In the genomic region with DNA sequence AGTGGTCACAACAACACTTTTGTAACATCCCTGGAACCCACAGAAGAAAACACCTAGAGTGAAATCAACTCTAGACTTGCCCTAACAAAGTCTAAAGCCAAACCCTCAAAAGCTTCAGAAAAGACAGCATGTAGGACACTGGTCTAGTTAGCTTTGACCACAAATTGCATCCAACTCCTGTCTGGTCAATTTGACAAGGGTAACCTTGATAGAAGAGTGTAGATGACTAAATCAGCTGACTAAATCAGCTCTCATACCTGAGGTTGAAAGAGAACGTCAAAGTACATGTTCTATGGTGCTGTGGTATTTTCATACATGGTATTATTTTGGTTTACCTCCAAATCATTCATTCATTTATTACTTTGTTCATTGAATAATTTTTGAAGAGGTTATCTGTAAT, we compare ENCODE assay signal across 34 cellular contexts.
"Had no signal": no experiment of that assay in that cellular context is flagged by ENCODE, and none has a peak within 500 bp of the region (broad histone marks: within the 10 kb centered on the region; RNA-seq: fewer than 3 reads in every experiment).

No MANE protein-coding gene starts in this region.

- H3K27me3 Mint-ChIP-seq: activated CD4-positive, alpha-beta T cell treated with anti-CD3 and anti-CD28 coated beads, Interleukin-2, amount 10 ng/mL, durations not matched to agents 24 days and 14 days; activated naive CD4-positive, alpha-beta T cell treated with anti-CD3 and anti-CD28 coated beads, Interleukin-2, amount 10 ng/mL, durations not matched to agents 7 days and 5 days; activated naive CD8-positive, alpha-beta T cell treated with anti-CD3 and anti-CD28 coated beads, Interleukin-2, amount 10 ng/mL, durations not matched to agents 7 days and 5 days; brain; T-helper 17 cell had no signal

- H3K9me3 ChIP-seq: ascending aorta, esophagus muscularis mucosa, gastroesophageal sphincter had no signal

- H3K36me3 ChIP-seq: ascending aorta, esophagus muscularis mucosa, gastroesophageal sphincter had no signal

- DNase-seq: activated CD4-positive, alpha-beta memory T cell treated with anti-CD3 and anti-CD28 coated beads for 36 hours; activated CD4-positive, alpha-beta T cell treated with anti-CD3 and anti-CD28 coated beads for 36 hours; activated CD4-positive, alpha-beta T cell treated with anti-CD3 and anti-CD28 coated beads, Interleukin-2, amount 10 ng/mL, durations not matched to agents 24 days and 14 days; activated CD4-positive, CD25-positive, alpha-beta regulatory T cell; activated CD4-positive, CD25-positive, alpha-beta regulatory T cell treated with anti-CD3 and anti-CD28 coated beads, Interleukin-2, amount 50 U/mL, for 72 hours; activated CD8-positive, alpha-beta memory T cell treated with anti-CD3 and anti-CD28 coated beads, Interleukin-2, amount 10 ng/mL, durations not matched to agents 7 days and 5 days; activated CD8-positive, alpha-beta memory T cell treated with anti-CD3 and anti-CD28 coated beads, Interleukin-2, amount 50 U/mL, for 4 hours; activated CD8-positive, alpha-beta T cell treated with anti-CD3 and anti-CD28 coated beads, Interleukin-2, amount 10 ng/mL, durations not matched to agents 7 days and 5 days; activated gamma-delta T cell; activated naive CD4-positive, alpha-beta T cell; activated naive CD4-positive, alpha-beta T cell treated with anti-CD3 and anti-CD28 coated beads, Interleukin-2, amount 10 ng/mL, durations not matched to agents 7 days and 5 days; activated naive CD8-positive, alpha-beta T cell treated with anti-CD3 and anti-CD28 coated beads, Interleukin-2, amount 10 ng/mL, durations not matched to agents 7 days and 5 days; activated T-cell treated with anti-CD3 and anti-CD28 coated beads, Interleukin-2, amount 50 U/mL, for 1 hour; activated T-cell treated with anti-CD3 and anti-CD28 coated beads, Interleukin-2, amount 50 U/mL, for 48 hours; caudate nucleus; cortex of kidney; dermis blood vessel endothelial cell; effector CD4-positive, alpha-beta T cell; erythroblast; foreskin melanocyte; head of caudate nucleus; T-helper 1 cell; T-helper 17 cell; T1000 had no signal

- H3K27me3 ChIP-seq: ascending aorta, esophagus muscularis mucosa, gastroesophageal sphincter had no signal

- ATAC-seq: activated CD4-positive, alpha-beta T cell treated with anti-CD3 and anti-CD28 coated beads for 36 hours; activated CD8-positive, alpha-beta memory T cell treated with anti-CD3 and anti-CD28 coated beads, Interleukin-2, amount 10 ng/mL, durations not matched to agents 7 days and 5 days; activated CD8-positive, alpha-beta T cell treated with anti-CD3 and anti-CD28 coated beads, Interleukin-2, amount 10 ng/mL, durations not matched to agents 7 days and 5 days; activated naive CD4-positive, alpha-beta T cell treated with anti-CD3 and anti-CD28 coated beads, Interleukin-2, amount 50 U/mL, for 72 hours; gastroesophageal sphincter; T-helper 17 cell had no signal

- H3K4me1 ChIP-seq: ascending aorta, esophagus muscularis mucosa, gastroesophageal sphincter had no signal

- H3K36me3 Mint-ChIP-seq: activated CD4-positive, alpha-beta memory T cell treated with anti-CD3 and anti-CD28 coated beads for 36 hours; activated CD8-positive, alpha-beta memory T cell treated with anti-CD3 and anti-CD28 coated beads, Interleukin-2, amount 10 ng/mL, durations not matched to agents 7 days and 5 days; activated naive CD4-positive, alpha-beta T cell treated with anti-CD3 and anti-CD28 coated beads, Interleukin-2, amount 10 ng/mL, durations not matched to agents 7 days and 5 days; activated naive CD4-positive, alpha-beta T cell treated with anti-CD3 and anti-CD28 coated beads, Interleukin-2, amount 50 U/mL, for 72 hours; activated naive CD8-positive, alpha-beta T cell treated with anti-CD3 and anti-CD28 coated beads, Interleukin-2, amount 10 ng/mL, durations not matched to agents 7 days and 5 days; brain had no signal

- H3K4me3 Mint-ChIP-seq: activated CD4-positive, alpha-beta memory T cell treated with anti-CD3 and anti-CD28 coated beads for 36 hours; activated CD4-positive, alpha-beta T cell treated with anti-CD3 and anti-CD28 coated beads for 36 hours; activated CD4-positive, alpha-beta T cell treated with anti-CD3 and anti-CD28 coated beads, Interleukin-2, amount 10 ng/mL, durations not matched to agents 24 days and 14 days; activated CD8-positive, alpha-beta memory T cell treated with anti-CD3 and anti-CD28 coated beads, Interleukin-2, amount 10 ng/mL, durations not matched to agents 7 days and 5 days; activated CD8-positive, alpha-beta T cell treated with anti-CD3 and anti-CD28 coated beads, Interleukin-2, amount 10 ng/mL, durations not matched to agents 7 days and 5 days; activated naive CD4-positive, alpha-beta T cell treated with anti-CD3 and anti-CD28 coated beads, Interleukin-2, amount 10 ng/mL, durations not matched to agents 7 days and 5 days; activated naive CD8-positive, alpha-beta T cell treated with anti-CD3 and anti-CD28 coated beads, Interleukin-2, amount 10 ng/mL, durations not matched to agents 7 days and 5 days; activated T-helper 1 cell treated with anti-CD3 and anti-CD28 coated beads, Interleukin-12 subunit alpha, Interleukin-12 subunit beta, Interleukin-2, Interleukin-4 antibody, amounts not matched to agents 30 ng/mL and 10 ng/mL and 1 ng/mL, durations not matched to agents 14 hours and 24 hours and 36 hours; brain; T-helper 17 cell; T-helper 2 cell treated with Interferon-gamma antibody and Interleukin-4, amounts not matched to agents 5 μg/mL and 100 μg/mL, for 36 hours had no signal

- H3K4me1 Mint-ChIP-seq: brain, T-helper 17 cell had no signal

- H3K27ac Mint-ChIP-seq: activated CD4-positive, alpha-beta memory T cell treated with anti-CD3 and anti-CD28 coated beads for 36 hours; activated CD4-positive, alpha-beta T cell treated with anti-CD3 and anti-CD28 coated beads for 36 hours; activated CD4-positive, alpha-beta T cell treated with anti-CD3 and anti-CD28 coated beads, Interleukin-2, amount 10 ng/mL, durations not matched to agents 24 days and 14 days; activated CD8-positive, alpha-beta memory T cell treated with anti-CD3 and anti-CD28 coated beads, Interleukin-2, amount 10 ng/mL, durations not matched to agents 7 days and 5 days; activated CD8-positive, alpha-beta T cell treated with anti-CD3 and anti-CD28 coated beads, Interleukin-2, amount 10 ng/mL, durations not matched to agents 7 days and 5 days; activated naive CD4-positive, alpha-beta T cell treated with anti-CD3 and anti-CD28 coated beads, Interleukin-2, amount 10 ng/mL, durations not matched to agents 7 days and 5 days; activated naive CD4-positive, alpha-beta T cell treated with anti-CD3 and anti-CD28 coated beads, Interleukin-2, amount 50 U/mL, for 72 hours; activated naive CD8-positive, alpha-beta T cell treated with anti-CD3 and anti-CD28 coated beads, Interleukin-2, amount 10 ng/mL, durations not matched to agents 7 days and 5 days; activated T-helper 1 cell treated with anti-CD3 and anti-CD28 coated beads, Interleukin-12 subunit alpha, Interleukin-12 subunit beta, Interleukin-2, Interleukin-4 antibody, amounts not matched to agents 30 ng/mL and 10 ng/mL and 1 ng/mL, durations not matched to agents 14 hours and 24 hours and 36 hours; brain; T-helper 17 cell; T-helper 2 cell treated with Interferon-gamma antibody and Interleukin-4, amounts not matched to agents 5 μg/mL and 100 μg/mL, for 36 hours had no signal

- H3K4me3 ChIP-seq: ascending aorta, esophagus muscularis mucosa, gastroesophageal sphincter had no signal

- H3K27ac ChIP-seq: ascending aorta, esophagus muscularis mucosa, gastroesophageal sphincter had no signal

- H3K9me3 Mint-ChIP-seq: activated CD4-positive, alpha-beta memory T cell treated with anti-CD3 and anti-CD28 coated beads for 36 hours; brain; T-helper 2 cell treated with Interferon-gamma antibody and Interleukin-4, amounts not matched to agents 5 μg/mL and 100 μg/mL, for 36 hours had no signal

- FAIRE-seq: colon, endometrium, endothelial cell of umbilical vein had no signal
